In the genomic region with DNA sequence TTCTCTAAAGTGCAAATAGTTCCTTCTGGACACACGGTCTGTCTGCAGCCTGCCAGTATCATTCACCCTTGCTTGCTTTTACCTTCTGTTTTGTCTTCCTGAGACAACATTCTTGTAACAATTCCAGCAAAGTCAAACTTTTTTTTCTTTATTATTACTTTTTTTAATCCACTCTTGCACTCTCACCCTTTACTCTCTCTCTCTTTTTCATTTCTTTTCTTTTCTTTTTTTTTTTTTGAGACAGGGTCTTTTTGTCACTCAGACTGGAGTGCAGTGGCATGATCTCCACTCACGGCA, we compare ENCODE assay signal across 14 cellular contexts. TPM values are rescaled to one million over a fixed set of nuclear protein-coding genes. Genes with fewer than 3 reads are reported as not detected.
A peak's percentile ranks its signal among the peaks of the same experiment; 100 is the strongest.
DNase-seq lines count a peak whose midpoint lies in the region; ATAC-seq, FAIRE-seq and TF ChIP-seq lines count a peak whose summit lies in the region.
"Had no signal": no experiment of that assay in that cellular context is flagged by ENCODE, and none has a peak within 500 bp of the region (broad histone marks: within the 10 kb centered on the region; RNA-seq: fewer than 3 reads in every experiment).

No MANE protein-coding gene starts in this region.

- FAIRE-seq in H1 (lab: Jason Lieb, UNC) = no peak
- no peak for FAIRE-seq in GM19239 (lab: Jason Lieb, UNC)
- FAIRE-seq: RCC 7860 had no signal

- no peaks in the 10 kb centered on the region; the same call in 1 of the 2 replicates for H3K79me1 ChIP-seq in H1 (ENCODE audit: low read depth, low read length)

- no peak overlapping the region for H4K8ac ChIP-seq in H1 (ENCODE audit: extremely low read depth, insufficient read depth, low read length)

- no peaks in the 10 kb centered on the region for H3K9me2 ChIP-seq in OCI-LY7 (ENCODE audit: insufficient read depth, low read length)

- H3K9me3 ChIP-seq in CD4-positive, alpha-beta T cell (ENCODE audit: control insufficient read depth, low read length) = no peaks in the 10 kb centered on the region
- H3K9me3 ChIP-seq in OCI-LY7 (ENCODE audit: low read length) (no peaks in the 10 kb centered on the region), H1 (ENCODE audit: insufficient read depth in 2 of 2, low read depth in 1 of 2, low read length in 1 of 2) (no peaks in the 10 kb centered on the region), parathyroid adenoma (ENCODE audit: control insufficient read depth, low read length) (no peaks in the 10 kb centered on the region)

- H2AFZ ChIP-seq in OCI-LY7 (ENCODE audit: low read length) (peak overlapping the region; percentile 90), H1 (ENCODE audit: low read length) (peak overlapping the region; percentile 84; the same call in 1 of the 2 replicates), parathyroid adenoma (no peak overlapping the region)

- no peak for TF ChIP-seq EP300 in H1 (IDR thresholded peaks at IDR 0.05; ENCODE audit: borderline replicate concordance in 1 of 2, low read depth in 2 of 2, low read length in 2 of 2)

- TF ChIP-seq CTCF in CD4-positive, alpha-beta T cell (IDR thresholded peaks at IDR 0.05) = peak; percentile 42
- TF ChIP-seq CTCF in OCI-LY7 (conservative IDR thresholded peaks at IDR 0.05; ENCODE audit: low read length) = 0 out of 2 replicates have a peak, but pooled peaks have one; percentile 3
- TF ChIP-seq CTCF in H1 (IDR thresholded peaks at IDR 0.05; ENCODE audit: control extremely low read depth in 1 of 3, insufficient read depth in 1 of 3, low read depth in 1 of 3, low read length in 3 of 3) = no peak
- no peak for TF ChIP-seq CTCF in parathyroid adenoma (IDR thresholded peaks at IDR 0.05)
- TF ChIP-seq CTCF in GM13977 (IDR thresholded peaks at IDR 0.05; ENCODE audit: extremely low read depth, insufficient read depth, missing control alignments) = no peak

- WGBS in H1 (ENCODE audit: extremely low coverage in 1 of 2, insufficient coverage in 1 of 2, insufficient read length in 1 of 2, insufficient replicate concordance in 2 of 2, low coverage in 1 of 2, low lambda C conversion rate in 2 of 2, missing lambda C conversion rate in 1 of 2), 2 experiments = 68% methylated on average over 2 of the region's 2 CpGs; no CpG with 5 or more reads in 1 of the 2 experiments

- POLR2A ChIA-PET in CD4-positive, alpha-beta T cell (lab: Charles Lee) = interaction anchor here (1.0 to 1.7 kb wide), 2 partner anchors 48 to 50 kb away, joined by 3 to 4 read pairs; no protein-coding TSS in a partner anchor
- POLR2A ChIA-PET in OCI-LY7 (lab: Charles Lee) = no interaction called here
- POLR2A ChIA-PET in H1 (lab: Charles Lee; ENCODE audit: partially characterized antibody) = interaction anchor here (1.4 kb wide), 1 partner anchor 54 kb away, joined by 4 read pairs; a partner anchor contains a TSS

- H3K56ac ChIP-seq in H1 (replicated peaks; ENCODE audit: insufficient read length, low read depth, low read length) = no peak overlapping the region

- H3K9ac ChIP-seq in H1 (replicated peaks in 1 of 4; ENCODE audit: extremely low read depth in 1 of 4, low read depth in 3 of 4, low read length in 3 of 4) (no peak overlapping the region), parathyroid adenoma (no peak overlapping the region)

- no peaks in the 10 kb centered on the region for H3K23me2 ChIP-seq in H1 (ENCODE audit: low read depth, low read length)

- peak overlapping the region; percentile 95 for H3K27ac Mint-ChIP-seq in CD4-positive, alpha-beta T cell
- H3K27ac Mint-ChIP-seq: dendritic cell treated with granulocyte-macrophage colony-stimulating factor and Interleukin-4, amounts not matched to agents 40 ng/mL and 50 ng/mL, for 4 days had no signal

- no peak overlapping the region for H4K5ac ChIP-seq in H1 (ENCODE audit: insufficient read length, low read depth, low read length)

- no peak overlapping the region for H4K91ac ChIP-seq in H1 (replicated peaks; ENCODE audit: insufficient read length, low read length)

- H3K4me2 ChIP-seq in OCI-LY7 (ENCODE audit: low read length) (peak overlapping the region; percentile 39; the same call in 1 of the 2 replicates), H1 (ENCODE audit: insufficient read depth in 1 of 2, low read depth in 2 of 2, low read length in 2 of 2) (no peak overlapping the region), parathyroid adenoma (ENCODE audit: low read length) (peak overlapping the region; percentile 47)

- H3K36me3 ChIP-seq in OCI-LY7 (ENCODE audit: insufficient read depth, low read length) (no peaks in the 10 kb centered on the region), H1 (ENCODE audit: control insufficient read depth in 2 of 4, insufficient read depth in 4 of 4, low read length in 3 of 4) (no peaks in the 10 kb centered on the region), parathyroid adenoma (ENCODE audit: control insufficient read depth, insufficient read depth, low read length) (no peaks in the 10 kb centered on the region)

- no peak overlapping the region for H3K23ac ChIP-seq in H1 (ENCODE audit: insufficient read length)

- H3K27me3 Mint-ChIP-seq in CD4-positive, alpha-beta T cell = no peaks in the 10 kb centered on the region

- H3K27me3 ChIP-seq in CD4-positive, alpha-beta T cell (ENCODE audit: control insufficient read depth, insufficient read depth, low read length) = no peaks in the 10 kb centered on the region
- H3K27me3 ChIP-seq in H1 (replicated peaks in 1 of 4; ENCODE audit: control insufficient read depth in 3 of 4, extremely low read depth in 1 of 4, insufficient read depth in 3 of 4, low read length in 3 of 4) = no peaks in the 10 kb centered on the region
- H3K27me3 ChIP-seq in parathyroid adenoma (ENCODE audit: control insufficient read depth, insufficient read depth, low read length) = no peaks in the 10 kb centered on the region

- no peak overlapping the region for H3K4ac ChIP-seq in H1 (replicated peaks; ENCODE audit: insufficient read length, low read depth, low read length)

- H2BK20ac ChIP-seq in H1 (ENCODE audit: low read length) = no peak overlapping the region

- no peak overlapping the region for H3K14ac ChIP-seq in H1 (ENCODE audit: insufficient read length)

- H3K4me1 Mint-ChIP-seq in CD4-positive, alpha-beta T cell (ENCODE audit: low read depth) = peaks cover 51% of the 10 kb centered on the region

- peaks cover 2% of the 10 kb centered on the region for H3K9me3 Mint-ChIP-seq in CD4-positive, alpha-beta T cell
- H3K9me3 Mint-ChIP-seq: dendritic cell treated with granulocyte-macrophage colony-stimulating factor and Interleukin-4, amounts not matched to agents 40 ng/mL and 50 ng/mL, for 4 days had no signal

- no TSS peak for BruUV-seq in OCI-LY7 (replicated peaks; lab: Mats Ljungman, UMichigan)

- H2BK120ac ChIP-seq in H1 (replicated peaks; ENCODE audit: low read depth, low read length) = no peak overlapping the region

- no peak overlapping the region for H3K27ac ChIP-seq in CD4-positive, alpha-beta T cell (ENCODE audit: low read depth, low read length)
- H3K27ac ChIP-seq in OCI-LY7 (ENCODE audit: low read depth, low read length, poor library complexity, severe bottlenecking) (peak overlapping the region; percentile 40), H1 (ENCODE audit: low read depth, low read length) (no peak overlapping the region), parathyroid adenoma (no peak overlapping the region)

- no peaks in the 10 kb centered on the region for H3K36me3 Mint-ChIP-seq in CD4-positive, alpha-beta T cell (ENCODE audit: low read depth)

- H3K4me3 Mint-ChIP-seq in CD4-positive, alpha-beta T cell = peak overlapping the region; percentile 65
- H3K4me3 Mint-ChIP-seq: dendritic cell treated with granulocyte-macrophage colony-stimulating factor and Interleukin-4, amounts not matched to agents 40 ng/mL and 50 ng/mL, for 4 days had no signal

- H2AK5ac ChIP-seq in H1 (ENCODE audit: low read depth, low read length) = no peak overlapping the region

- H3K4me1 ChIP-seq in OCI-LY7 (ENCODE audit: insufficient read depth, low read length, poor library complexity, severe bottlenecking) = peaks cover 33% of the 10 kb centered on the region
- H3K4me1 ChIP-seq in H1 (replicated peaks in 1 of 4; ENCODE audit: control insufficient read depth in 3 of 4, insufficient read depth in 4 of 4, low read length in 3 of 4) = peaks cover 0 to 11% (median 6%) of the 10 kb centered on the region in 4 experiments; a peak in 4 of 7 replicates
- no peaks in the 10 kb centered on the region for H3K4me1 ChIP-seq in parathyroid adenoma

- TF ChIP-seq RAD21 in H1 (IDR thresholded peaks at IDR 0.05 in 1 of 2, conservative IDR thresholded peaks at IDR 0.05 in 1 of 2; ENCODE audit: low read depth in 2 of 2, low read length in 2 of 2) = no peak

- no peak for TF ChIP-seq POLR2A in H1 (IDR thresholded peaks at IDR 0.05; ENCODE audit: control extremely low read depth in 1 of 2, low read depth in 2 of 2, low read length in 2 of 2)

- peak overlapping the region; percentile 99 for H2BK12ac ChIP-seq in H1 (ENCODE audit: low read depth, low read length)

- H3K4me3 ChIP-seq in OCI-LY7 (ENCODE audit: low read depth, low read length, poor library complexity, severe bottlenecking) (no peak overlapping the region), H1 (ENCODE audit: extremely low read depth in 1 of 4, insufficient read depth in 2 of 4, low read depth in 3 of 4, low read length in 4 of 4) (no peak overlapping the region), parathyroid adenoma (ENCODE audit: low read depth, low read length) (no peak overlapping the region)

- 0 out of 2 replicates have a peak overlapping the region, but pooled peaks have one; percentile 26 for H2BK5ac ChIP-seq in H1 (ENCODE audit: low read depth, low read length)

- intact Hi-C loops in CD4-positive, alpha-beta T cell (cut with DNase I, micrococcal nuclease) = loop anchor here in 1 of 2 experiments (2.0 kb wide), 1 partner anchor 50 kb away; no protein-coding TSS in a partner anchor
- intact Hi-C loops in OCI-LY7 (cut with micrococcal nuclease; ENCODE audit: unreplicated experiment) (no loop called here), Right ventricle myocardium inferior (cut with DNase I) (no loop called here)

- no peak for DNase-seq in CD4-positive, alpha-beta T cell
- DNase-seq in OCI-LY7 (ENCODE audit: low spot score) (no peak), H1 (ENCODE audit: low read depth in 1 of 2, low spot score in 2 of 2) (no peak), mucosa of gallbladder (ENCODE audit: low spot score) (no peak), GM13977 (ENCODE audit: low spot score) (no peak), GM19239 (ENCODE audit: insufficient read length, low spot score) (no peak), Right ventricle myocardium inferior (ENCODE audit: missing footprints) (no peak)

- H4K20me1 ChIP-seq in OCI-LY7 (ENCODE audit: insufficient read depth, low read length) (no peaks in the 10 kb centered on the region), H1 (replicated peaks in 1 of 2; ENCODE audit: control insufficient read depth in 1 of 2, insufficient read depth in 2 of 2, low read length in 2 of 2) (no peaks in the 10 kb centered on the region)

- H3K79me2 ChIP-seq in OCI-LY7 (ENCODE audit: insufficient read depth, low read depth, low read length) (no peaks in the 10 kb centered on the region), H1 (ENCODE audit: control insufficient read depth in 1 of 2, insufficient read depth in 2 of 2, low read length in 2 of 2) (no peaks in the 10 kb centered on the region), parathyroid adenoma (no peaks in the 10 kb centered on the region)

- no peak overlapping the region for H3K18ac ChIP-seq in H1 (ENCODE audit: extremely low read depth, low read length)

- in situ Hi-C loops in GM13977 (cut with MboI; ENCODE audit: low pct_unique_long_range_greater_than_20kb, low sequenced_read_pairs, unreplicated experiment) = no loop called here

- CTCF ChIA-PET in CD4-positive, alpha-beta T cell (lab: Charles Lee) = interaction anchor here (0.6 to 1.4 kb wide), 2 partner anchors 21 to 126 kb away, joined by 5 read pairs; no protein-coding TSS in a partner anchor
- CTCF ChIA-PET in OCI-LY7 (lab: Charles Lee; ENCODE audit: unreplicated experiment) = no interaction called here
- CTCF ChIA-PET in H1 (lab: Charles Lee; ENCODE audit: partially characterized antibody) = interaction anchor here (1.7 kb wide), 1 partner anchor 13 kb away, joined by 4 read pairs; no protein-coding TSS in a partner anchor

- H2BK15ac ChIP-seq in H1 (ENCODE audit: low read length) = 0 out of 2 replicates have a peak overlapping the region, but pooled peaks have one; percentile 19

- no peak for ATAC-seq in CD4-positive, alpha-beta T cell (ENCODE audit: poor library complexity)
- ATAC-seq in Right ventricle myocardium inferior = no peak

RNA-seq across cellular contexts. Expression of a gene that starts 53.7 kb away (rescaled TPM):
- total RNA-seq in CD4-positive, alpha-beta T cell = not detected
- total RNA-seq in OCI-LY7 (2014; rRNA removed; shearing (Covaris generic)) = not detected in 2 replicates
- total RNA-seq in OCI-LY7 (2022) (not detected in 2 replicates), mucosa of gallbladder (0.23 TPM), Right ventricle myocardium inferior (1.2 TPM)
- total RNA-seq in H1 (2021; fragmentation: NEBNext Ultra II Directional; extraction: Animal tissue kit (Norgen Biotek cat#: 25700)) = 0.91 and 1.3 TPM in 2 replicates
- 4.6 and 7.6 TPM in 2 replicates for polyA plus RNA-seq in H1 (2011; rRNA removed)
- 3.5 TPM for polyA plus RNA-seq in H1 (2011; cell fraction: cytosol; rRNA removed)
- 3.8 TPM for polyA plus RNA-seq in H1 (2011; cell fraction: nucleus; rRNA removed)
- polyA plus RNA-seq in H1 (2012, experiment 1 of 2) = 1.8 to 3.7 TPM (median 2.5 TPM) in 4 replicates
- 2.9 TPM for polyA plus RNA-seq in H1 (2012, experiment 2 of 2)
- 1.4 TPM for polyA plus RNA-seq in H1 (2013, experiment 1 of 2)
- 1.6 TPM for polyA plus RNA-seq in H1 (2013, experiment 2 of 2)
- 11.0 and 14.1 TPM in 2 replicates for polyA minus RNA-seq in H1 (2011; rRNA and poly(A)+ RNA removed)
- 2.1 TPM for polyA minus RNA-seq in H1 (2011; cell fraction: cytosol; rRNA and poly(A)+ RNA removed)
- 2.4 TPM for polyA minus RNA-seq in H1 (2011; cell fraction: nucleus; rRNA and poly(A)+ RNA removed)
- total RNA-seq: Calu3, lung microvascular endothelial cell, NCI-H460, pulmonary artery endothelial cell had no signal

Comparison
In these comparisons a context has a peak if more than half of its experiments do, and no peak if none do; other contexts are left out.
1. CTCF ChIP-seq: peak in CD4-positive, alpha-beta T cell (single experiment) and OCI-LY7 (single experiment); none in H1 (0 of 3), parathyroid adenoma (single experiment) and GM13977 (single experiment).
2. H3K4me2 ChIP-seq: peak in OCI-LY7 (single experiment) and parathyroid adenoma (single experiment); none in H1 (0 of 2).